9 cellular contexts compared by ENCODE assay signal in genomic region chr9:75071530-75072122, GRCh38. TPM values are rescaled to one million over a fixed set of nuclear protein-coding genes. Genes with fewer than 3 reads are reported as not detected.
DNase-seq lines count a peak whose midpoint lies in the region; ATAC-seq and TF ChIP-seq lines count a peak whose summit lies in the region.
"Had no signal": no experiment of that assay in that cellular context is flagged by ENCODE, and none has a peak within 500 bp of the region (broad histone marks: within the 10 kb centered on the region; RNA-seq: fewer than 3 reads in every experiment).

No MANE protein-coding gene starts in this region.

- H3K27me3 ChIP-seq in naive thymus-derived CD4-positive, alpha-beta T cell (ENCODE audit: control insufficient read depth in 2 of 2, insufficient read depth in 2 of 2, low read length in 2 of 2): no peaks in the 10 kb centered on the region

- H3K4me3 Mint-ChIP-seq in naive thymus-derived CD4-positive, alpha-beta T cell: peak overlapping the region in 1 of 10 donors; percentile 13
- H3K4me3 Mint-ChIP-seq in CD14-positive monocyte: no peak overlapping the region
- H3K4me3 Mint-ChIP-seq: dendritic cell treated with granulocyte-macrophage colony-stimulating factor and Interleukin-4, amounts not matched to agents 40 ng/mL and 50 ng/mL, for 4 days had no signal

- peaks cover 8 to 10% of the 10 kb centered on the region in 2 donors for H3K4me1 ChIP-seq in naive thymus-derived CD4-positive, alpha-beta T cell (ENCODE audit: control insufficient read depth in 2 of 2, insufficient read depth in 2 of 2, low read length in 2 of 2)

- no peaks in the 10 kb centered on the region for H3K9me3 ChIP-seq in naive thymus-derived CD4-positive, alpha-beta T cell (ENCODE audit: control insufficient read depth in 2 of 3, low read length in 3 of 3)

- no peak for TF ChIP-seq CTCF in CD14-positive monocyte (IDR thresholded peaks at IDR 0.05)

- peak; percentile 73 for ATAC-seq in GM19438 (IDR thresholded peaks at IDR 0.05; ENCODE audit: low read depth, unreplicated experiment)
- ATAC-seq in naive thymus-derived CD4-positive, alpha-beta T cell: peak; percentile 79
- ATAC-seq in HG03196 (IDR thresholded peaks at IDR 0.05; ENCODE audit: unreplicated experiment): no peak
- no peak for ATAC-seq in HG03108 (IDR thresholded peaks at IDR 0.05; ENCODE audit: unreplicated experiment)

- intact Hi-C loops in naive thymus-derived CD4-positive, alpha-beta T cell (cut with micrococcal nuclease): loop anchor here in 1 of 2 donors (1.0 to 2.0 kb wide), 2 partner anchors 17 to 43 kb away; partner anchors contain the start of genes CARNMT1, NMRK1 and OSTF1
- intact Hi-C loops in CD14-positive monocyte (cut with micrococcal nuclease): no loop called here

- DNase-seq in HT1080 (ENCODE audit: low read depth) (peak; percentile 25), CD14-positive monocyte (ENCODE audit: low spot score) (no peak), HCEC 1CT (no peak)
- DNase-seq in activated T-cell treated with anti-CD3 and anti-CD28 coated beads, Interleukin-2, amount 50 U/mL, for 48 hours: peak; percentile 71 to 76
- DNase-seq in naive thymus-derived CD4-positive, alpha-beta T cell: peak in 7 of 9 donors; percentile 20 to 75 (median 35)

- H3K27me3 Mint-ChIP-seq in naive thymus-derived CD4-positive, alpha-beta T cell: no peaks in the 10 kb centered on the region
- peaks cover 0 to 6% (median 3%) of the 10 kb centered on the region in 3 donors for H3K27me3 Mint-ChIP-seq in CD14-positive monocyte (ENCODE audit: low read depth in 3 of 3)
- H3K27me3 Mint-ChIP-seq: dendritic cell treated with granulocyte-macrophage colony-stimulating factor and Interleukin-4, amounts not matched to agents 40 ng/mL and 50 ng/mL, for 4 days had no signal

- CTCF ChIA-PET in naive thymus-derived CD4-positive, alpha-beta T cell (lab: Charles Lee): interaction anchor here (0.7 to 1.0 kb wide), 2 partner anchors 41 to 296 kb away, joined by 3 read pairs; no protein-coding TSS in a partner anchor

- POLR2A ChIA-PET in naive thymus-derived CD4-positive, alpha-beta T cell (lab: Charles Lee): interaction anchor here (0.6 to 1.0 kb wide), 4 partner anchors 15 to 81 kb away, joined by 3 read pairs; no protein-coding TSS in a partner anchor

- H3K36me3 Mint-ChIP-seq in naive thymus-derived CD4-positive, alpha-beta T cell: peaks cover 10 to 35% (median 23%) of the 10 kb centered on the region in 5 donors
- H3K36me3 Mint-ChIP-seq in CD14-positive monocyte: peaks cover 0 to 6% of the 10 kb centered on the region in 2 donors

- no peaks in the 10 kb centered on the region for H3K9me3 Mint-ChIP-seq in naive thymus-derived CD4-positive, alpha-beta T cell
- H3K9me3 Mint-ChIP-seq in CD14-positive monocyte: no peaks in the 10 kb centered on the region
- H3K9me3 Mint-ChIP-seq: dendritic cell treated with granulocyte-macrophage colony-stimulating factor and Interleukin-4, amounts not matched to agents 40 ng/mL and 50 ng/mL, for 4 days had no signal

- H3K4me3 ChIP-seq in naive thymus-derived CD4-positive, alpha-beta T cell (ENCODE audit: low read length): no peak overlapping the region

- peak overlapping the region; percentile 26 to 96 (median 79) for H3K27ac Mint-ChIP-seq in naive thymus-derived CD4-positive, alpha-beta T cell
- H3K27ac Mint-ChIP-seq in CD14-positive monocyte: peak overlapping the region in 1 of 7 donors; percentile 43
- H3K27ac Mint-ChIP-seq: dendritic cell treated with granulocyte-macrophage colony-stimulating factor and Interleukin-4, amounts not matched to agents 40 ng/mL and 50 ng/mL, for 4 days had no signal

- H3K4me1 Mint-ChIP-seq in naive thymus-derived CD4-positive, alpha-beta T cell: peaks cover 14 to 35% (median 21%) of the 10 kb centered on the region in 7 donors
- no peaks in the 10 kb centered on the region for H3K4me1 Mint-ChIP-seq in CD14-positive monocyte

- peaks cover 0 to 44% (median 3%) of the 10 kb centered on the region in 3 experiments for H3K36me3 ChIP-seq in naive thymus-derived CD4-positive, alpha-beta T cell (ENCODE audit: control insufficient read depth in 2 of 3, insufficient read depth in 3 of 3, low read length in 3 of 3)

- H3K27ac ChIP-seq in naive thymus-derived CD4-positive, alpha-beta T cell (ENCODE audit: low read depth, low read length): peak overlapping the region; percentile 25

RNA-seq across cellular contexts. Expression of gene NMRK1, which starts 16.3 kb away (rescaled TPM):
- 6.7 and 8.0 TPM in 2 replicates for total RNA-seq in HT1080 (2014; rRNA removed; shearing (Covaris generic))
- 9.2 and 10.6 TPM in 2 replicates for polyA plus RNA-seq in HT1080 (2015; cell fraction: cytosol; rRNA removed)
- 14.2 and 23.7 TPM in 2 replicates for polyA plus RNA-seq in HT1080 (2015; cell fraction: nucleus; rRNA removed)
- 100 to 1,000 TPM in 2 of 5 experiments, 10 to 100 TPM in 3; 23.4 to 103 (median 58.1) TPM for total RNA-seq in naive thymus-derived CD4-positive, alpha-beta T cell
- polyA plus RNA-seq in naive thymus-derived CD4-positive, alpha-beta T cell: 10 to 100 TPM; 64.3 to 75.5 TPM
- polyA plus RNA-seq in CD14-positive monocyte: 1 to 10 TPM; 9.3 to 9.8 TPM

RNA-seq across cellular contexts. Expression of gene OSTF1, which starts 16.7 kb away (rescaled TPM):
- total RNA-seq in HT1080 (2014; rRNA removed; shearing (Covaris generic)): 24.3 and 28.2 TPM in 2 replicates
- polyA plus RNA-seq in HT1080 (2015; cell fraction: cytosol; rRNA removed): 21.6 and 23.0 TPM in 2 replicates
- 10.7 and 12.4 TPM in 2 replicates for polyA plus RNA-seq in HT1080 (2015; cell fraction: nucleus; rRNA removed)
- total RNA-seq in naive thymus-derived CD4-positive, alpha-beta T cell: 10 to 100 TPM; 38.7 to 93.5 (median 46.2) TPM
- 100 to 1,000 TPM; 109 to 141 TPM for polyA plus RNA-seq in naive thymus-derived CD4-positive, alpha-beta T cell
- 100 to 1,000 TPM; 240 to 296 TPM for polyA plus RNA-seq in CD14-positive monocyte

RNA-seq across cellular contexts. Expression of gene CARNMT1, which starts 43.5 kb away (rescaled TPM):
- 14.8 and 18.8 TPM in 2 replicates for total RNA-seq in HT1080 (2014; rRNA removed; shearing (Covaris generic))
- polyA plus RNA-seq in HT1080 (2015; cell fraction: cytosol; rRNA removed): 29.1 and 29.7 TPM in 2 replicates
- 13.1 and 18.4 TPM in 2 replicates for polyA plus RNA-seq in HT1080 (2015; cell fraction: nucleus; rRNA removed)
- 10 to 100 TPM; 15.0 to 38.1 (median 29.4) TPM for total RNA-seq in naive thymus-derived CD4-positive, alpha-beta T cell
- 10 to 100 TPM in 1 of 2 donors, 1 to 10 TPM in 1; 7.8 to 12.6 TPM for polyA plus RNA-seq in naive thymus-derived CD4-positive, alpha-beta T cell
- polyA plus RNA-seq in CD14-positive monocyte: 1 to 10 TPM; 3.9 to 5.5 TPM

Comparison
In these comparisons a context has a peak if more than half of its experiments do, and no peak if none do; other contexts are left out.
1. ATAC-seq: peak in GM19438 (single experiment) and naive thymus-derived CD4-positive, alpha-beta T cell (single experiment); none in HG03196 (single experiment) and HG03108 (single experiment).
2. DNase-seq: peak in HT1080 (single experiment), activated T-cell treated with anti-CD3 and anti-CD28 coated beads, Interleukin-2, amount 50 U/mL, for 48 hours (2 of 2) and naive thymus-derived CD4-positive, alpha-beta T cell (7 of 9); none in CD14-positive monocyte (single experiment) and HCEC 1CT (single experiment).